In the genomic region with DNA sequence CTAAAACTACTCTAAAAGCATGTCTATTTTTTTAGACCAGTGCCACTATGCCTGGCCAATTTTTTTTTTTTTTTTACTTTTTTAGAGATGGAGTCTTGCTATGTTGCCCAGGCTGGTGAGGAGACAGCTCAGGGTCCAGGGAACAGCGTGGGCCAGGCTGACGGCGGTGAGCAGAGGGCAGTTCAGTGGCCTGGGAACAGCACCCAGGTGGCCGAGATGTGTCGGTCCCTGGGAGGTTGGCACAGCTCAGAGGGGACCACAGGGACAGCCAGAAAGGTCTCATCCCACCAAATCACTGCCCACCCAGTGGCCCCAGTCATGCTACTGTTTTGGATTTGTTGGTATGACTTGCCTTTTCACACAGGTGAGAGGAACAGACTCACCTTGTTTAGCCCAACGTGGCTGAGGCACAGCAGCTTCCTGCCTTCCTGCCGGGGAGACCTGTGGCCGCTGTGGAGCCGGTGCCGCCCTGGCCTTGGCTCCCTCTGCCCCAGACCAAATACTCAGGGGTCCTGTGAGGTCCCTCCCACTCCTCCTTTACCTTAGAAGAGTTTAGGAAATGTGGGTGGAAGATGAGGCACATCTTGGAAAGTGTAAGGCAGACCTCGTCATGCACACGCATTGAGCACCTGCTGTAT, we compare ENCODE assay signal across 1 cellular context.
TF ChIP-seq lines count a peak whose summit lies in the region.

No MANE protein-coding gene starts in this region.

TF ChIP-seq in H1, 55 proteins besides CTCF, POLR2A, EP300 and RAD21 (continued from another document):
- TF ChIP-seq NRF1 (IDR thresholded peaks at IDR 0.05; ENCODE audit: low read depth, low read length) = no peak
- TF ChIP-seq, protein P1, sequence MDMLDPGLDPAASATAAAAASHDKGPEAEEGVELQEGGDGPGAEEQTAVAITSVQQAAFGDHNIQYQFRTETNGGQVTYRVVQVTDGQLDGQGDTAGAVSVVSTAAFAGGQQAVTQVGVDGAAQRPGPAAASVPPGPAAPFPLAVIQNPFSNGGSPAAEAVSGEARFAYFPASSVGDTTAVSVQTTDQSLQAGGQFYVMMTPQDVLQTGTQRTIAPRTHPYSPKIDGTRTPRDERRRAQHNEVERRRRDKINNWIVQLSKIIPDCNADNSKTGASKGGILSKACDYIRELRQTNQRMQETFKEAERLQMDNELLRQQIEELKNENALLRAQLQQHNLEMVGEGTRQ (IDR thresholded peaks at IDR 0.05; ENCODE audit: low read length) = no peak
- no peak for TF ChIP-seq MAFK (IDR thresholded peaks at IDR 0.05; ENCODE audit: low read depth, low read length)
- TF ChIP-seq CHD1 (IDR thresholded peaks at IDR 0.05; ENCODE audit: low read depth, low read length) = no peak
- TF ChIP-seq JUND (IDR thresholded peaks at IDR 0.05; ENCODE audit: low read length) = no peak
- TF ChIP-seq, protein P2, sequence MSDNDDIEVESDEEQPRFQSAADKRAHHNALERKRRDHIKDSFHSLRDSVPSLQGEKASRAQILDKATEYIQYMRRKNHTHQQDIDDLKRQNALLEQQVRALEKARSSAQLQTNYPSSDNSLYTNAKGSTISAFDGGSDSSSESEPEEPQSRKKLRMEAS (IDR thresholded peaks at IDR 0.05) = no peak
- no peak for TF ChIP-seq FOSL1 (IDR thresholded peaks at IDR 0.05; ENCODE audit: insufficient read depth, low read depth, low read length)
- TF ChIP-seq SP4 (IDR thresholded peaks at IDR 0.05; ENCODE audit: low read length) = no peak
